ENCODE assay signal across 8 cellular contexts in genomic region chr12:68158427-68158826, GRCh38. TPM values are rescaled to one million over a fixed set of nuclear protein-coding genes. Genes with fewer than 3 reads are reported as not detected.
DNase-seq lines count a peak whose midpoint lies in the region; ATAC-seq and TF ChIP-seq lines count a peak whose summit lies in the region.

No MANE protein-coding gene starts in this region.

- no peaks in the 10 kb centered on the region for H3K4me1 ChIP-seq in PC-3 (ENCODE audit: insufficient read depth, low read length)
- H3K4me1 ChIP-seq in fibroblast of lung (ENCODE audit: control insufficient read depth, extremely low read depth, insufficient read depth, low read length): no peaks in the 10 kb centered on the region
- no peaks in the 10 kb centered on the region for H3K4me1 ChIP-seq in upper lobe of left lung

- TF ChIP-seq CTCF in PC-3 (conservative IDR thresholded peaks at IDR 0.05; ENCODE audit: low read depth, low read length): peak; percentile 77
- peak; percentile 15 to 36 for TF ChIP-seq CTCF in fibroblast of lung (conservative IDR thresholded peaks at IDR 0.05 in 1 of 2, IDR thresholded peaks at IDR 0.05 in 1 of 2; ENCODE audit: low read depth in 1 of 2, low read length in 2 of 2)
- TF ChIP-seq CTCF in upper lobe of left lung (IDR thresholded peaks at IDR 0.05): peak in 2 of 6 experiments; percentile 7 to 39

- H3K27ac ChIP-seq in PC-3 (ENCODE audit: low read length) (no peak overlapping the region), fibroblast of lung (ENCODE audit: insufficient read depth, low read length) (no peak overlapping the region), upper lobe of left lung (no peak overlapping the region)

- intact Hi-C loops in PC-3 (cut with micrococcal nuclease): loop anchor here (2.0 kb wide), 1 partner anchor 36 kb away; no protein-coding TSS in a partner anchor

- peaks cover 51% of the 10 kb centered on the region for H3K27me3 ChIP-seq in PC-3 (ENCODE audit: low read length)
- H3K27me3 ChIP-seq in fibroblast of lung (ENCODE audit: control insufficient read depth, insufficient read depth, low read length): no peaks in the 10 kb centered on the region
- no peaks in the 10 kb centered on the region for H3K27me3 ChIP-seq in upper lobe of left lung

- no peak for TF ChIP-seq EP300 in upper lobe of left lung (IDR thresholded peaks at IDR 0.05)

- 40 to 43% methylated on average over 2 of the region's 2 CpGs for WGBS in upper lobe of left lung, 2 donors

- H3K9me3 ChIP-seq in PC-3 (ENCODE audit: low read length): no peaks in the 10 kb centered on the region
- no peaks in the 10 kb centered on the region for H3K9me3 ChIP-seq in fibroblast of lung (ENCODE audit: control insufficient read depth, insufficient read depth, low read depth, low read length)
- no peaks in the 10 kb centered on the region for H3K9me3 ChIP-seq in upper lobe of left lung

- H4K20me1 ChIP-seq in PC-3 (ENCODE audit: low read length) (no peaks in the 10 kb centered on the region), fibroblast of lung (ENCODE audit: control insufficient read depth, extremely low read depth, insufficient read depth, low read length) (no peaks in the 10 kb centered on the region)

- no peak for TF ChIP-seq POLR2A in upper lobe of left lung (IDR thresholded peaks at IDR 0.05)

- H3K4me3 ChIP-seq in PC-3 (ENCODE audit: low read length) (no peak overlapping the region), fibroblast of lung (replicated peaks in 1 of 4; ENCODE audit: control extremely low read depth in 1 of 4, insufficient read depth in 1 of 4, low read depth in 3 of 4, low read length in 4 of 4) (no peak overlapping the region), upper lobe of left lung (no peak overlapping the region)

- no peaks in the 10 kb centered on the region for H3K36me3 ChIP-seq in PC-3 (ENCODE audit: low read depth, low read length)
- no peaks in the 10 kb centered on the region for H3K36me3 ChIP-seq in fibroblast of lung (ENCODE audit: control insufficient read depth, insufficient read depth, low read length)
- no peaks in the 10 kb centered on the region for H3K36me3 ChIP-seq in upper lobe of left lung

- no peaks in the 10 kb centered on the region for H3K79me2 ChIP-seq in PC-3 (ENCODE audit: low read length)
- H3K79me2 ChIP-seq in fibroblast of lung (ENCODE audit: control insufficient read depth, insufficient read depth, low read length): no peaks in the 10 kb centered on the region

- no TSS peak for BruUV-seq in PC-3 (replicated peaks; lab: Mats Ljungman, UMichigan)

- H3K9ac ChIP-seq in PC-3 (ENCODE audit: low read length) (no peak overlapping the region), fibroblast of lung (ENCODE audit: insufficient read depth, low read length) (no peak overlapping the region)

- CTCF ChIA-PET in PC-3 (lab: Charles Lee): interaction anchor here (0.7 to 1.1 kb wide), 3 partner anchors 14 to 118 kb away, joined by 4 read pairs; no protein-coding TSS in a partner anchor

- no peaks in the 10 kb centered on the region for H3K9me2 ChIP-seq in PC-3 (replicated peaks; ENCODE audit: low read length)

- DNase-seq in A172 (ENCODE audit: low spot score): peak; percentile 10
- DNase-seq in EH (ENCODE audit: low read depth): peak; percentile 12
- DNase-seq in PC-3: peak; percentile 65
- no peak for DNase-seq in fibroblast of lung (ENCODE audit: low read depth in 2 of 2)
- no peak for DNase-seq in NCI-H345 (lab: John Stamatoyannopoulos, UW)
- DNase-seq in NCI-H526 treated with DMSO at 0.1 percent for 48 hours (lab: John Stamatoyannopoulos, UW): no peak
- no peak for DNase-seq in upper lobe of left lung

- H3K4me2 ChIP-seq in PC-3 (ENCODE audit: low read length): no peak overlapping the region
- no peak overlapping the region for H3K4me2 ChIP-seq in fibroblast of lung (ENCODE audit: extremely low read depth, insufficient read depth, low read length)

- ATAC-seq in PC-3 (no peak), GM18498 (IDR thresholded peaks at IDR 0.05; ENCODE audit: unreplicated experiment) (no peak), upper lobe of left lung (ENCODE audit: low FRiP score in 2 of 2) (no peak)

- H2AFZ ChIP-seq in PC-3 (ENCODE audit: low read length) (no peak overlapping the region), fibroblast of lung (ENCODE audit: low read length) (no peak overlapping the region)

- H3F3A ChIP-seq in PC-3 (ENCODE audit: low read length, unreplicated experiment): no peaks in the 10 kb centered on the region

- POLR2A ChIA-PET in PC-3 (lab: Charles Lee; ENCODE audit: unreplicated experiment): no interaction called here

RNA-seq across cellular contexts. Expression of gene IFNG, which starts 1.1 kb away (rescaled TPM):
- not detected in 2 replicates for total RNA-seq in A172 (2014; rRNA removed; shearing (Covaris generic))
- total RNA-seq in PC-3 (2014; rRNA removed) (not detected in 2 replicates), fibroblast of lung (not detected in 2 replicates), upper lobe of left lung (under 1 TPM in 2 of 6 donors, not detected in 4; 0.54 to 0.57 TPM)
- polyA plus RNA-seq in fibroblast of lung: not detected in 2 replicates
- not detected in 2 replicates for polyA plus RNA-seq in fibroblast of lung (2012)
- polyA minus RNA-seq in fibroblast of lung (ENCODE audit: low replicate concordance): not detected in 2 replicates

Comparison
In these comparisons a context has a peak if more than half of its experiments do, and no peak if none do; other contexts are left out.
1. DNase-seq: peak in A172 (single experiment), EH (single experiment) and PC-3 (single experiment); none in fibroblast of lung (0 of 2), NCI-H345 (single experiment), NCI-H526 treated with DMSO at 0.1 percent for 48 hours (single experiment) and upper lobe of left lung (0 of 2).